2 cellular contexts compared by ENCODE assay signal in genomic region chr17:82235056-82235774, GRCh38.
TF ChIP-seq lines count a peak whose summit lies in the region.

No MANE protein-coding gene starts in this region.

TF ChIP-seq in K562, 482 proteins besides CTCF, POLR2A, EP300 and RAD21:
- no peak for TF ChIP-seq SIX5 (IDR thresholded peaks at IDR 0.05; ENCODE audit: borderline replicate concordance in 1 of 2, insufficient read depth in 1 of 2, low read depth in 1 of 2, low read length in 2 of 2)
- TF ChIP-seq SP2 (IDR thresholded peaks at IDR 0.05; ENCODE audit: extremely low read depth, low read depth, low read length, poor library complexity, severe bottlenecking), result no peak
- TF ChIP-seq ZBTB7A (IDR thresholded peaks at IDR 0.05; ENCODE audit: borderline replicate concordance, control insufficient read depth, low read depth, low read length), result 0 out of 2 replicates have a peak, but pooled peaks have one; percentile 2
- TF ChIP-seq FOXK1 (CRISPR knock-in tag; IDR thresholded peaks at IDR 0.05; ENCODE audit: borderline replicate concordance), result no peak
- TF ChIP-seq POLR2G (IDR thresholded peaks at IDR 0.05; ENCODE audit: low read depth, low read length), result 0 out of 2 replicates have a peak, but pooled peaks have one; percentile 2
- no peak for TF ChIP-seq DDX20 (tag; IDR thresholded peaks at IDR 0.05; ENCODE audit: low read depth)
- no peak for TF ChIP-seq COPS2 (conservative IDR thresholded peaks at IDR 0.05)
- TF ChIP-seq TAF1 (IDR thresholded peaks at IDR 0.05; ENCODE audit: control insufficient read depth, extremely low read depth, insufficient read depth, low read length, severe bottlenecking), result no peak

TF ChIP-seq in GM23338, 12 proteins besides CTCF, POLR2A, EP300 and RAD21:
- TF ChIP-seq ZNF114 (CRISPR knock-in tag; IDR thresholded peaks at IDR 0.05) (no peak), EZH2phosphoT487 (IDR thresholded peaks at IDR 0.05; ENCODE audit: unreplicated experiment) (no peak), ETS1 (IDR thresholded peaks at IDR 0.05) (no peak), NANOG (IDR thresholded peaks at IDR 0.05; ENCODE audit: borderline replicate concordance) (no peak)
TF ChIP-seq in GM23338: peak in this region for 0.
